9 cellular contexts compared by ENCODE assay signal in genomic region chr1:167223144-167224103, GRCh38. TPM values are rescaled to one million over a fixed set of nuclear protein-coding genes. Genes with fewer than 3 reads are reported as not detected.
A peak's percentile ranks its signal among the peaks of the same experiment; 100 is the strongest.
DNase-seq lines count a peak whose midpoint lies in the region; ATAC-seq and TF ChIP-seq lines count a peak whose summit lies in the region.
"Had no signal": no experiment of that assay in that cellular context is flagged by ENCODE, and none has a peak within 500 bp of the region (broad histone marks: within the 10 kb centered on the region; RNA-seq: fewer than 3 reads in every experiment).

No MANE protein-coding gene starts in this region.

- H2AK5ac ChIP-seq in mesendoderm (ENCODE audit: low read length) = no peak overlapping the region

- intact Hi-C loops in CD14-positive monocyte (cut with micrococcal nuclease) = loop anchor here (5.0 to 10.0 kb wide), 5 partner anchors 39 to 711 kb away; partner anchors contain the start of genes DCAF6 (in 1 of the 2) and MPC2 (in 1 of the 2)
- intact Hi-C loops in lower leg skin (cut with DNase I; ENCODE audit: low total_unique reads) = no loop called here

- H3K4me3 ChIP-seq in HUES48 (ENCODE audit: low read depth, low read length) = peak overlapping the region; percentile 71
- H3K4me3 ChIP-seq in adipocyte (ENCODE audit: low read length) = peak overlapping the region; percentile 91
- no peak overlapping the region for H3K4me3 ChIP-seq in mesendoderm (ENCODE audit: low read length)
- no peak overlapping the region for H3K4me3 ChIP-seq in lower leg skin (ENCODE audit: low read depth, poor library complexity, severe bottlenecking)

- no peak overlapping the region for H3K56ac ChIP-seq in mesendoderm (ENCODE audit: low read length)

- no peaks in the 10 kb centered on the region for H3K27me3 ChIP-seq in HUES48 (ENCODE audit: control insufficient read depth, insufficient read depth, low read length)
- H3K27me3 ChIP-seq in adipocyte (replicated peaks; ENCODE audit: control insufficient read depth, insufficient read depth, low read length) = no peaks in the 10 kb centered on the region
- H3K27me3 ChIP-seq in mesendoderm (ENCODE audit: insufficient read depth, low read length, poor library complexity) = no peaks in the 10 kb centered on the region

- H3K79me2 ChIP-seq in mesendoderm (ENCODE audit: control insufficient read depth, insufficient read depth, low read length) = peaks cover 49% of the 10 kb centered on the region

- no peak for TF ChIP-seq POLR2A in lower leg skin (IDR thresholded peaks at IDR 0.05)

- H3K36me3 ChIP-seq in HUES48 (ENCODE audit: control insufficient read depth, insufficient read depth, low read length) (no peaks in the 10 kb centered on the region), adipocyte (ENCODE audit: control insufficient read depth, insufficient read depth, low read length, severe bottlenecking) (no peaks in the 10 kb centered on the region), mesendoderm (ENCODE audit: control insufficient read depth, insufficient read depth, low read length) (no peaks in the 10 kb centered on the region)

- no peak overlapping the region for H3K23ac ChIP-seq in mesendoderm (ENCODE audit: low read length)

- TF ChIP-seq CTCF in CD14-positive monocyte (IDR thresholded peaks at IDR 0.05) = no peak
- TF ChIP-seq CTCF in lower leg skin (IDR thresholded peaks at IDR 0.05) = no peak

- no peaks in the 10 kb centered on the region for H3K9me3 Mint-ChIP-seq in CD14-positive monocyte

- peak overlapping the region in 5 of 7 donors; percentile 2 to 99 (median 99) for H3K27ac Mint-ChIP-seq in CD14-positive monocyte

- no peaks in the 10 kb centered on the region for H3K27me3 Mint-ChIP-seq in CD14-positive monocyte (ENCODE audit: low read depth in 3 of 3)

- no peak overlapping the region for H4K5ac ChIP-seq in mesendoderm (ENCODE audit: low read length)

- peaks cover 46% of the 10 kb centered on the region for H3K4me1 Mint-ChIP-seq in CD14-positive monocyte

- ATAC-seq in HG03439 (IDR thresholded peaks at IDR 0.05; ENCODE audit: unreplicated experiment) (no peak), HG02870 (IDR thresholded peaks at IDR 0.05; ENCODE audit: unreplicated experiment) (no peak), HG03354 (IDR thresholded peaks at IDR 0.05; ENCODE audit: poor library complexity, severe bottlenecking, unreplicated experiment) (no peak)

- no peak overlapping the region for H2BK15ac ChIP-seq in mesendoderm (replicated peaks; ENCODE audit: low read depth)

- H2BK120ac ChIP-seq in mesendoderm (ENCODE audit: low read depth, low read length) = no peak overlapping the region

- WGBS in mesendoderm (ENCODE audit: extremely low coverage, insufficient coverage, low lambda C conversion rate) = 100% methylated on average over 2 of the region's 10 CpGs
- 78 to 83% methylated on average over 10 of the region's 10 CpGs for WGBS in lower leg skin, 2 donors

- H3K9ac ChIP-seq in HUES48 (ENCODE audit: low read depth, low read length) (no peak overlapping the region), adipocyte (ENCODE audit: low read length) (peak overlapping the region; percentile 86), mesendoderm (ENCODE audit: low read length) (peak overlapping the region; percentile 16)

- no peak for DNase-seq in CD14-positive monocyte (ENCODE audit: low spot score)
- peak; percentile 25 for DNase-seq in adipocyte (ENCODE audit: low read depth)
- no peak for DNase-seq in mesendoderm
- no peak for DNase-seq in lower leg skin (ENCODE audit: low spot score in 2 of 2)
- DNase-seq: effector CD4-positive, alpha-beta T cell had no signal

- H3K27ac ChIP-seq in HUES48 (ENCODE audit: low read depth, low read length) (peak overlapping the region; percentile 100), mesendoderm (ENCODE audit: low read depth, low read length) (no peak overlapping the region)

- peak overlapping the region in 1 of 2 donors; percentile 90 for H3K4me3 Mint-ChIP-seq in CD14-positive monocyte

- no peak overlapping the region for H3K4ac ChIP-seq in mesendoderm (ENCODE audit: low read depth, low read length)

- no peak overlapping the region for H3K4me2 ChIP-seq in mesendoderm (ENCODE audit: low read length)

- H2BK5ac ChIP-seq in mesendoderm (ENCODE audit: low read length) = no peak overlapping the region

- no peaks in the 10 kb centered on the region for H3K79me1 ChIP-seq in mesendoderm (ENCODE audit: low read length)

- H4K8ac ChIP-seq in mesendoderm (ENCODE audit: low read depth, low read length) = no peak overlapping the region

- H3K9me3 ChIP-seq in HUES48 (ENCODE audit: control insufficient read depth, insufficient read depth, low read length) (no peaks in the 10 kb centered on the region), adipocyte (ENCODE audit: control insufficient read depth, low read length) (no peaks in the 10 kb centered on the region)

- H3K36me3 Mint-ChIP-seq in CD14-positive monocyte = peaks cover 0 to 2% of the 10 kb centered on the region in 2 donors

- H3K18ac ChIP-seq in mesendoderm (ENCODE audit: low read length) = no peak overlapping the region

- H3K4me1 ChIP-seq in HUES48 (ENCODE audit: control insufficient read depth, insufficient read depth, low read length) (peaks cover 68% of the 10 kb centered on the region), adipocyte (ENCODE audit: control insufficient read depth, insufficient read depth, low read length) (peaks cover 27% of the 10 kb centered on the region), mesendoderm (ENCODE audit: control insufficient read depth, low read depth, low read length) (peaks cover 2% of the 10 kb centered on the region)

RNA-seq across cellular contexts. Expression of gene POU2F1, which starts 2.7 kb away (rescaled TPM):
- polyA plus RNA-seq in CD14-positive monocyte = 1 to 10 TPM; 2.3 to 4.2 TPM
- polyA plus RNA-seq in mesendoderm (2013, experiment 1 of 2) = 22.0 TPM
- 19.4 TPM for polyA plus RNA-seq in mesendoderm (2013, experiment 2 of 2)
- 10 to 100 TPM in 1 of 4 donors, 1 to 10 TPM in 3; 8.7 to 34.0 (median 9.6) TPM for total RNA-seq in lower leg skin

Comparison
In these comparisons a context has a peak if more than half of its experiments do, and no peak if none do; other contexts are left out.
1. H3K4me3 ChIP-seq: peak in HUES48 (single experiment) and adipocyte (single experiment); none in mesendoderm (single experiment) and lower leg skin (single experiment).